ENCODE assay signal across 19 cellular contexts in the genomic region with DNA sequence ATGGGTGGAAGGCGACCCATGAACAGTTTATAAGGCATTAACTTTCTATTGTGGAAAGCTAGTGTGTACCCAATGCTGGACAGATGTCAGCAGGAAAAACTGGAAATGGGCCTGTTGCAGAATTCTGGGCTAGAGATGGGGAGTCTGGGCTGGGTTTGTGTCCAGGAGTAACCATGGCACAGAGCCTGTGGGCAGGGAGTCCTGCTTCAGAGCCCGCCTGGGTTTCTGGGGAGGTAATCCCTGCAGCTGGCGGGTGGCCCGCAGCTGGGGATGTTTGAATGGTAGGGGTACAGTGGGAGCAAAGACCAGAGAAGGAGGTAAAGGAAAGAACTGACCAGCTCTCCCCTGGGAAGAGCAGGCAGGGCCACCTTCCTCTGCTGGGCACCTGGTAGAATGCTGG. TPM values are rescaled to one million over a fixed set of nuclear protein-coding genes. Genes with fewer than 3 reads are reported as not detected.
DNase-seq lines count a peak whose midpoint lies in the region; ATAC-seq, FAIRE-seq and TF ChIP-seq lines count a peak whose summit lies in the region.
"Had no signal": no experiment of that assay in that cellular context is flagged by ENCODE, and none has a peak within 500 bp of the region (broad histone marks: within the 10 kb centered on the region; RNA-seq: fewer than 3 reads in every experiment).

No MANE protein-coding gene starts in this region.

- no peak for TF ChIP-seq EP300 in HepG2 (IDR thresholded peaks at IDR 0.05; ENCODE audit: low read depth in 2 of 2, low read length in 2 of 2)
- TF ChIP-seq EP300 in HepG2 (CRISPR knock-in tag; IDR thresholded peaks at IDR 0.05; ENCODE audit: borderline replicate concordance): no peak

- H3K4me1 ChIP-seq in right lobe of liver (no peaks in the 10 kb centered on the region), HepG2 (ENCODE audit: insufficient read depth, low read length) (no peaks in the 10 kb centered on the region), neutrophil (ENCODE audit: control insufficient read depth in 1 of 2, insufficient read depth in 1 of 2, low read depth in 1 of 2, low read length in 1 of 2) (peaks cover 61% of the 10 kb centered on the region in 2 experiments)

- H3K79me2 ChIP-seq in HepG2 (ENCODE audit: insufficient read depth, low read length): no peaks in the 10 kb centered on the region

- no peak overlapping the region for H3K27ac ChIP-seq in right lobe of liver
- H3K27ac ChIP-seq in HepG2 (ENCODE audit: extremely low read length, insufficient read depth, low read length): no peak overlapping the region
- H3K27ac ChIP-seq in neutrophil: peak overlapping the region; percentile 40
- H3K27ac ChIP-seq: 22Rv1, GM23248 had no signal

- H3K4me3 Mint-ChIP-seq in activated CD4-positive, alpha-beta T cell treated with anti-CD3 and anti-CD28 coated beads, Interleukin-2, amount 10 ng/mL, durations not matched to agents 24 days and 14 days: no peak overlapping the region
- H3K4me3 Mint-ChIP-seq: CD14-positive monocyte; CD8-positive, alpha-beta T cell; H9 had no signal

- WGBS in right lobe of liver (ENCODE audit: insufficient coverage, low coverage, low lambda C conversion rate, missing lambda C conversion rate): 88% methylated on average over 2 of the region's 4 CpGs
- 78% methylated on average over 4 of the region's 4 CpGs for WGBS in HepG2 (ENCODE audit: low lambda C conversion rate)

- no peak overlapping the region for H2AFZ ChIP-seq in HepG2 (ENCODE audit: low read length)
- H2AFZ ChIP-seq: GM23248 had no signal

- H3K36me3 Mint-ChIP-seq in activated CD4-positive, alpha-beta T cell treated with anti-CD3 and anti-CD28 coated beads, Interleukin-2, amount 10 ng/mL, durations not matched to agents 24 days and 14 days (ENCODE audit: low read depth): no peaks in the 10 kb centered on the region
- H3K36me3 Mint-ChIP-seq: CD8-positive, alpha-beta T cell had no signal

- no peaks in the 10 kb centered on the region for H3K9me3 Mint-ChIP-seq in activated CD4-positive, alpha-beta T cell treated with anti-CD3 and anti-CD28 coated beads, Interleukin-2, amount 10 ng/mL, durations not matched to agents 24 days and 14 days
- H3K9me3 Mint-ChIP-seq: CD14-positive monocyte; CD8-positive, alpha-beta T cell; H9 had no signal

- no peak for FAIRE-seq in HepG2 (lab: Jason Lieb, UNC)
- FAIRE-seq in H54 (lab: Jason Lieb, UNC): no peak
- FAIRE-seq: D721Med, G401.6 had no signal

- peak overlapping the region; percentile 53 for H3K27ac Mint-ChIP-seq in activated CD4-positive, alpha-beta T cell treated with anti-CD3 and anti-CD28 coated beads, Interleukin-2, amount 10 ng/mL, durations not matched to agents 24 days and 14 days
- H3K27ac Mint-ChIP-seq: CD8-positive, alpha-beta T cell; H9 had no signal

- TF ChIP-seq RAD21 in HepG2 (CRISPR knock-in tag; IDR thresholded peaks at IDR 0.05): no peak

- no peaks in the 10 kb centered on the region for H4K20me1 ChIP-seq in HepG2 (ENCODE audit: insufficient read depth, low read length)

- TF ChIP-seq POLR2A in right lobe of liver (IDR thresholded peaks at IDR 0.05) (no peak), HepG2 (IDR thresholded peaks at IDR 0.05; ENCODE audit: insufficient read depth in 1 of 2, low read depth in 2 of 2, low read length in 2 of 2) (no peak), H54 (IDR thresholded peaks at IDR 0.05; ENCODE audit: low read depth, low read length) (no peak)

- in situ Hi-C loops in HepG2 (cut with HindIII; ENCODE audit: extremely low pct_ligation_motif_present, low pct_unique_long_range_greater_than_20kb): loop anchor here (10.0 kb wide), 1 partner anchor 164 kb away; no protein-coding TSS in a partner anchor

- POLR2A ChIA-PET in HepG2 (lab: Yijun Ruan, JAX): no interaction called here

- no peak overlapping the region for H3K9ac ChIP-seq in HepG2 (ENCODE audit: insufficient read depth, low read depth, low read length)
- H3K9ac ChIP-seq: GM23248 had no signal

- no peak for DNase-seq in activated CD4-positive, alpha-beta T cell treated with anti-CD3 and anti-CD28 coated beads, Interleukin-2, amount 10 ng/mL, durations not matched to agents 24 days and 14 days
- DNase-seq in activated CD4-positive, alpha-beta T cell treated with anti-CD3 and anti-CD28 coated beads, Interleukin-2, amount 50 U/mL, for 4 hours: no peak
- peak in 2 of 3 donors; percentile 12 to 31 for DNase-seq in right lobe of liver
- no peak for DNase-seq in HepG2 (ENCODE audit: low spot score)
- DNase-seq in H54 (ENCODE audit: insufficient read length, low spot score): no peak
- DNase-seq in HuH-7 (ENCODE audit: low spot score): no peak
- DNase-seq: CD8-positive, alpha-beta T cell; COR-L47; DMS153; DMS79 treated with DMSO at 0.1 percent for 48 hours; EL; GM23248; H9 had no signal

- no peak overlapping the region for H3K4me3 ChIP-seq in right lobe of liver
- H3K4me3 ChIP-seq in HepG2 (replicated peaks in 1 of 3; ENCODE audit: insufficient read depth in 1 of 3, low read depth in 2 of 3, low read length in 3 of 3): no peak overlapping the region
- no peak overlapping the region for H3K4me3 ChIP-seq in neutrophil (ENCODE audit: low read depth in 1 of 2, low read length in 1 of 2)
- H3K4me3 ChIP-seq: GM23248 had no signal

- H3K27me3 ChIP-seq in right lobe of liver: no peaks in the 10 kb centered on the region
- H3K27me3 ChIP-seq in HepG2 (ENCODE audit: control insufficient read depth in 1 of 2, insufficient read depth in 2 of 2, low read length in 2 of 2): peaks cover 6 to 42% of the 10 kb centered on the region in 2 experiments; a peak in 4 of 5 replicates
- no peaks in the 10 kb centered on the region for H3K27me3 ChIP-seq in neutrophil

- H3K9me3 ChIP-seq in right lobe of liver (no peaks in the 10 kb centered on the region), HepG2 (ENCODE audit: low read length) (no peaks in the 10 kb centered on the region), neutrophil (no peaks in the 10 kb centered on the region)

- intact Hi-C loops in activated CD4-positive, alpha-beta T cell treated with anti-CD3 and anti-CD28 coated beads, Interleukin-2, amount 10 ng/mL, durations not matched to agents 24 days and 14 days (cut with micrococcal nuclease): no loop called here
- intact Hi-C loops in right lobe of liver (cut with DNase I): loop anchor here (10.0 kb wide), 1 partner anchor 106 kb away; no protein-coding TSS in a partner anchor
- intact Hi-C loops in HepG2 (cut with micrococcal nuclease; ENCODE audit: unreplicated experiment): no loop called here

- ATAC-seq in right lobe of liver (no peak), HepG2 (no peak), HG02840 (IDR thresholded peaks at IDR 0.05; ENCODE audit: low FRiP score, unreplicated experiment) (no peak)
- ATAC-seq: CD8-positive, alpha-beta T cell had no signal

- TF ChIP-seq CTCF in right lobe of liver (IDR thresholded peaks at IDR 0.05) (no peak), HepG2 (CRISPR knock-in tag; IDR thresholded peaks at IDR 0.05) (no peak), neutrophil (IDR thresholded peaks at IDR 0.05) (no peak)

- H3K36me3 ChIP-seq in right lobe of liver (no peaks in the 10 kb centered on the region), HepG2 (replicated peaks in 1 of 2; ENCODE audit: control insufficient read depth in 1 of 2, insufficient read depth in 2 of 2, low read length in 2 of 2) (no peaks in the 10 kb centered on the region), neutrophil (peaks cover 5% of the 10 kb centered on the region)

- no peaks in the 10 kb centered on the region for H3K27me3 Mint-ChIP-seq in activated CD4-positive, alpha-beta T cell treated with anti-CD3 and anti-CD28 coated beads, Interleukin-2, amount 10 ng/mL, durations not matched to agents 24 days and 14 days

- peaks cover 4% of the 10 kb centered on the region for H3K4me1 Mint-ChIP-seq in activated CD4-positive, alpha-beta T cell treated with anti-CD3 and anti-CD28 coated beads, Interleukin-2, amount 10 ng/mL, durations not matched to agents 24 days and 14 days
- H3K4me1 Mint-ChIP-seq: H9 had no signal

- no peak overlapping the region for H3K4me2 ChIP-seq in HepG2 (ENCODE audit: low read depth, low read length)

- no TSS peak for BruUV-seq in HepG2 (replicated peaks; lab: Mats Ljungman, UMichigan)

- CTCF ChIA-PET in HepG2 (lab: Yijun Ruan, JAX; ENCODE audit: low intra/inter-chr PET ratio, low total read pairs): no interaction called here

RNA-seq across cellular contexts. Expression of a gene that starts 25.7 kb away (rescaled TPM):
- 68.7 and 71.6 TPM in 2 replicates for total RNA-seq in activated CD4-positive, alpha-beta T cell treated with anti-CD3 and anti-CD28 coated beads, Interleukin-2, amount 10 ng/mL, durations not matched to agents 24 days and 14 days
- 100 to 1,000 TPM; 192 to 441 (median 309) TPM for total RNA-seq in right lobe of liver
- total RNA-seq in HepG2 (2016; rRNA removed; fragmentation: Illumina TruSeq; extraction: Trizol): 60.8 and 107 TPM in 2 replicates
- 27.5 and 27.8 TPM in 2 replicates for total RNA-seq in HepG2 (2016; cell fraction: cytosol; rRNA removed; fragmentation: Illumina TruSeq; extraction: Trizol; ENCODE audit: low read depth)
- total RNA-seq in HepG2 (2016; cell fraction: insoluble cytoplasmic fraction; rRNA removed; fragmentation: Illumina TruSeq; extraction: Trizol): 63.4 and 105 TPM in 2 replicates
- 52.7 and 55.5 TPM in 2 replicates for total RNA-seq in HepG2 (2016; cell fraction: membrane; rRNA removed; fragmentation: Illumina TruSeq; extraction: Trizol)
- total RNA-seq in HepG2 (2016; cell fraction: nucleus; rRNA removed; fragmentation: Illumina TruSeq; extraction: Trizol): 75.4 and 87.9 TPM in 2 replicates
- polyA plus RNA-seq in HepG2 (2011; rRNA removed): 188 and 221 TPM in 2 replicates
- 169 and 202 TPM in 2 replicates for polyA plus RNA-seq in HepG2 (2011; cell fraction: cytosol; rRNA removed)
- polyA plus RNA-seq in HepG2 (2011; cell fraction: nucleus; rRNA removed): 588 and 662 TPM in 2 replicates
- polyA plus RNA-seq in HepG2 (2012): 125 and 170 TPM in 2 replicates
- 44.3 and 47.9 TPM in 2 replicates for polyA plus RNA-seq in HepG2 (2016; cell fraction: cytosol; fragmentation: Illumina TruSeq; extraction: Trizol; ENCODE audit: low read depth)
- 240 and 247 TPM in 2 replicates for polyA plus RNA-seq in HepG2 (2016; cell fraction: insoluble cytoplasmic fraction; fragmentation: Illumina TruSeq; extraction: Trizol; ENCODE audit: low read depth)
- polyA plus RNA-seq in HepG2 (2016; cell fraction: membrane; fragmentation: Illumina TruSeq; extraction: Trizol; ENCODE audit: low read depth): 62.9 and 66.6 TPM in 2 replicates
- 290 and 311 TPM in 2 replicates for polyA plus RNA-seq in HepG2 (2016; cell fraction: nucleus; fragmentation: Illumina TruSeq; extraction: Trizol; ENCODE audit: insufficient read depth, low read depth)
- 57.0 and 213 TPM in 2 replicates for polyA minus RNA-seq in HepG2 (2011; rRNA and poly(A)+ RNA removed; ENCODE audit: low replicate concordance)
- 80.2 and 80.3 TPM in 2 replicates for polyA minus RNA-seq in HepG2 (2011; cell fraction: cytosol; rRNA and poly(A)+ RNA removed)
- polyA minus RNA-seq in HepG2 (2011; cell fraction: nucleus; rRNA and poly(A)+ RNA removed): 241 and 244 TPM in 2 replicates

RNA-seq across cellular contexts. Expression of a gene that starts 27.3 kb away (rescaled TPM):
- 32.0 and 36.9 TPM in 2 replicates for total RNA-seq in activated CD4-positive, alpha-beta T cell treated with anti-CD3 and anti-CD28 coated beads, Interleukin-2, amount 10 ng/mL, durations not matched to agents 24 days and 14 days
- total RNA-seq in right lobe of liver (10 to 100 TPM; 24.3 to 57.3 (median 37.0) TPM), HepG2 (2016; rRNA removed; fragmentation: Illumina TruSeq; extraction: Trizol) (7.6 and 14.5 TPM in 2 replicates)
- total RNA-seq in HepG2 (2016; cell fraction: cytosol; rRNA removed; fragmentation: Illumina TruSeq; extraction: Trizol; ENCODE audit: low read depth): 2.5 and 3.5 TPM in 2 replicates
- total RNA-seq in HepG2 (2016; cell fraction: insoluble cytoplasmic fraction; rRNA removed; fragmentation: Illumina TruSeq; extraction: Trizol): 7.2 and 14.6 TPM in 2 replicates
- 6.0 and 6.5 TPM in 2 replicates for total RNA-seq in HepG2 (2016; cell fraction: membrane; rRNA removed; fragmentation: Illumina TruSeq; extraction: Trizol)
- 9.8 and 11.0 TPM in 2 replicates for total RNA-seq in HepG2 (2016; cell fraction: nucleus; rRNA removed; fragmentation: Illumina TruSeq; extraction: Trizol)
- 32.7 and 36.6 TPM in 2 replicates for polyA plus RNA-seq in HepG2 (2011; rRNA removed)
- polyA plus RNA-seq in HepG2 (2011; cell fraction: cytosol; rRNA removed): 31.0 and 32.2 TPM in 2 replicates
- 53.7 and 60.9 TPM in 2 replicates for polyA plus RNA-seq in HepG2 (2011; cell fraction: nucleus; rRNA removed)
- 19.9 and 22.6 TPM in 2 replicates for polyA plus RNA-seq in HepG2 (2012)
- 2.8 and 2.9 TPM in 2 replicates for polyA plus RNA-seq in HepG2 (2016; cell fraction: cytosol; fragmentation: Illumina TruSeq; extraction: Trizol; ENCODE audit: low read depth)
- polyA plus RNA-seq in HepG2 (2016; cell fraction: insoluble cytoplasmic fraction; fragmentation: Illumina TruSeq; extraction: Trizol; ENCODE audit: low read depth): 51.1 and 57.2 TPM in 2 replicates
- polyA plus RNA-seq in HepG2 (2016; cell fraction: membrane; fragmentation: Illumina TruSeq; extraction: Trizol; ENCODE audit: low read depth): 9.0 and 9.6 TPM in 2 replicates
- polyA plus RNA-seq in HepG2 (2016; cell fraction: nucleus; fragmentation: Illumina TruSeq; extraction: Trizol; ENCODE audit: insufficient read depth, low read depth): 48.1 and 53.6 TPM in 2 replicates
- polyA minus RNA-seq in HepG2 (2011; rRNA and poly(A)+ RNA removed; ENCODE audit: low replicate concordance): 15.6 and 54.6 TPM in 2 replicates
- 19.7 and 21.8 TPM in 2 replicates for polyA minus RNA-seq in HepG2 (2011; cell fraction: cytosol; rRNA and poly(A)+ RNA removed)
- 13.9 and 15.8 TPM in 2 replicates for polyA minus RNA-seq in HepG2 (2011; cell fraction: nucleus; rRNA and poly(A)+ RNA removed)

RNA-seq across cellular contexts. Expression of a gene that starts 54.1 kb away (rescaled TPM):
- total RNA-seq in activated CD4-positive, alpha-beta T cell treated with anti-CD3 and anti-CD28 coated beads, Interleukin-2, amount 10 ng/mL, durations not matched to agents 24 days and 14 days: 56.4 and 58.3 TPM in 2 replicates
- total RNA-seq in right lobe of liver: 10 to 100 TPM; 12.0 to 20.3 (median 15.2) TPM
- 32.6 and 41.1 TPM in 2 replicates for total RNA-seq in HepG2 (2016; rRNA removed; fragmentation: Illumina TruSeq; extraction: Trizol)
- 7.6 TPM in 2 replicates for total RNA-seq in HepG2 (2016; cell fraction: cytosol; rRNA removed; fragmentation: Illumina TruSeq; extraction: Trizol; ENCODE audit: low read depth)
- 32.9 and 39.8 TPM in 2 replicates for total RNA-seq in HepG2 (2016; cell fraction: insoluble cytoplasmic fraction; rRNA removed; fragmentation: Illumina TruSeq; extraction: Trizol)
- total RNA-seq in HepG2 (2016; cell fraction: membrane; rRNA removed; fragmentation: Illumina TruSeq; extraction: Trizol): 12.8 and 14.5 TPM in 2 replicates
- 30.2 and 32.6 TPM in 2 replicates for total RNA-seq in HepG2 (2016; cell fraction: nucleus; rRNA removed; fragmentation: Illumina TruSeq; extraction: Trizol)
- 25.9 and 27.4 TPM in 2 replicates for polyA plus RNA-seq in HepG2 (2011; rRNA removed)
- polyA plus RNA-seq in HepG2 (2011; cell fraction: cytosol; rRNA removed): 18.5 and 23.3 TPM in 2 replicates
- 19.5 and 22.8 TPM in 2 replicates for polyA plus RNA-seq in HepG2 (2011; cell fraction: nucleus; rRNA removed)
- 23.1 and 31.4 TPM in 2 replicates for polyA plus RNA-seq in HepG2 (2012)
- 1.5 and 1.6 TPM in 2 replicates for polyA plus RNA-seq in HepG2 (2016; cell fraction: cytosol; fragmentation: Illumina TruSeq; extraction: Trizol; ENCODE audit: low read depth)
- polyA plus RNA-seq in HepG2 (2016; cell fraction: insoluble cytoplasmic fraction; fragmentation: Illumina TruSeq; extraction: Trizol; ENCODE audit: low read depth): 33.9 and 36.3 TPM in 2 replicates
- polyA plus RNA-seq in HepG2 (2016; cell fraction: membrane; fragmentation: Illumina TruSeq; extraction: Trizol; ENCODE audit: low read depth): 5.4 and 5.9 TPM in 2 replicates
- 31.5 and 34.6 TPM in 2 replicates for polyA plus RNA-seq in HepG2 (2016; cell fraction: nucleus; fragmentation: Illumina TruSeq; extraction: Trizol; ENCODE audit: insufficient read depth, low read depth)
- 36.3 and 49.0 TPM in 2 replicates for polyA minus RNA-seq in HepG2 (2011; rRNA and poly(A)+ RNA removed; ENCODE audit: low replicate concordance)
- 26.2 and 26.9 TPM in 2 replicates for polyA minus RNA-seq in HepG2 (2011; cell fraction: cytosol; rRNA and poly(A)+ RNA removed)
- 37.9 and 47.6 TPM in 2 replicates for polyA minus RNA-seq in HepG2 (2011; cell fraction: nucleus; rRNA and poly(A)+ RNA removed)

Comparison
In these comparisons a context has a peak if more than half of its experiments do, and no peak if none do; other contexts are left out.
1. DNase-seq: peak in right lobe of liver (2 of 3); none in activated CD4-positive, alpha-beta T cell treated with anti-CD3 and anti-CD28 coated beads, Interleukin-2, amount 10 ng/mL, durations not matched to agents 24 days and 14 days (single experiment), activated CD4-positive, alpha-beta T cell treated with anti-CD3 and anti-CD28 coated beads, Interleukin-2, amount 50 U/mL, for 4 hours (0 of 2), HepG2 (single experiment), H54 (single experiment) and HuH-7 (single experiment).
2. intact Hi-C loops: an anchor here in right lobe of liver (10.0 kb wide); none called in activated CD4-positive, alpha-beta T cell treated with anti-CD3 and anti-CD28 coated beads, Interleukin-2, amount 10 ng/mL, durations not matched to agents 24 days and 14 days and HepG2.